Comparison of ENCODE assay signal across 1 cellular context in the genomic region with DNA sequence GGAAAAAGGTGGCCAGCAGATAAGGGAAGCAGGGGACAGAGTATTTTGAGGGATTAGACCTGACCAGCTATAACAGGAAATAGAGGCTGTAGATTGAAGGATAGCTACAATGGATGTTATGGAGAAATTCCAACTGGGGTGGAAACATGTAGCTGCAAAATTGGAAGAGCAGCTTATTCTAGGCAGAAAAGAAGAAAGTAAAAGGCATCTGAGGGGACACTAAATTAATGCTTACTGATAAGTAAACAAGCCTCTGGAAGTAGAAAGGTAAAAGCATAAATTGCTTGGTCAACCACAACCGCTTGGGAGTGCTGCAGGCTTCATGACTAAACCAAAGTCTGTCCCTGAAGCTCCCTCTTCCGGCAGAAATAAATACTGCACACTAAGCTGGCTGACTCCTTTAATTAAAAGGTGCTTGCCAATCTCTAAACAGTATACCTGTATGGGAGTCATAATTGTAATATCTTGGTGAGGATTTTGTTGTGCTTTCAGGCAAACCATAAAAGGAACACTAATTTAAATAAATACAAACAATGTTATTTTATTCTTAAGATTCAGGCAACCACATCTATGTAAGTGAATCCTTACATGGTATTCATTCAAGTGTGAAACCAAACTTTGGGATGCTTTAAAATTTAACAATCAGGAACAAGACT.
TF ChIP-seq lines count a peak whose summit lies in the region.

No MANE protein-coding gene starts in this region.

TF ChIP-seq in H1, 55 proteins besides CTCF, POLR2A, EP300 and RAD21 (continued from another document):
- TF ChIP-seq, protein P1, sequence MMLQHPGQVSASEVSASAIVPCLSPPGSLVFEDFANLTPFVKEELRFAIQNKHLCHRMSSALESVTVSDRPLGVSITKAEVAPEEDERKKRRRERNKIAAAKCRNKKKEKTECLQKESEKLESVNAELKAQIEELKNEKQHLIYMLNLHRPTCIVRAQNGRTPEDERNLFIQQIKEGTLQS (IDR thresholded peaks at IDR 0.05; ENCODE audit: insufficient read depth, low read depth, low read length) = peak; percentile 66; the same call in 1 of the 2 replicates
- TF ChIP-seq, protein P2, sequence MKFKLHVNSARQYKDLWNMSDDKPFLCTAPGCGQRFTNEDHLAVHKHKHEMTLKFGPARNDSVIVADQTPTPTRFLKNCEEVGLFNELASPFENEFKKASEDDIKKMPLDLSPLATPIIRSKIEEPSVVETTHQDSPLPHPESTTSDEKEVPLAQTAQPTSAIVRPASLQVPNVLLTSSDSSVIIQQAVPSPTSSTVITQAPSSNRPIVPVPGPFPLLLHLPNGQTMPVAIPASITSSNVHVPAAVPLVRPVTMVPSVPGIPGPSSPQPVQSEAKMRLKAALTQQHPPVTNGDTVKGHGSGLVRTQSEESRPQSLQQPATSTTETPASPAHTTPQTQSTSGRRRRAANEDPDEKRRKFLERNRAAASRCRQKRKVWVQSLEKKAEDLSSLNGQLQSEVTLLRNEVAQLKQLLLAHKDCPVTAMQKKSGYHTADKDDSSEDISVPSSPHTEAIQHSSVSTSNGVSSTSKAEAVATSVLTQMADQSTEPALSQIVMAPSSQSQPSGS (IDR thresholded peaks at IDR 0.05; ENCODE audit: low read length) = no peak
- TF ChIP-seq SP4 (IDR thresholded peaks at IDR 0.05; ENCODE audit: low read length) = no peak
- TF ChIP-seq CTBP2 (IDR thresholded peaks at IDR 0.05; ENCODE audit: borderline replicate concordance, insufficient read depth, insufficient read length, low read length) = no peak
- no peak for TF ChIP-seq NANOG (IDR thresholded peaks at IDR 0.05; ENCODE audit: insufficient read depth, low read depth, low read length, poor library complexity, severe bottlenecking)
- TF ChIP-seq MAFK (IDR thresholded peaks at IDR 0.05; ENCODE audit: low read depth, low read length) = peak; percentile 42; the same call in 1 of the 2 replicates
- TF ChIP-seq RNF2 (IDR thresholded peaks at IDR 0.05; ENCODE audit: borderline replicate concordance, low read depth, low read length, missing control alignments, poor library complexity, severe bottlenecking) = no peak
- no peak for TF ChIP-seq TCF12 (IDR thresholded peaks at IDR 0.05; ENCODE audit: low read depth, low read length)
- no peak for TF ChIP-seq YY1 (IDR thresholded peaks at IDR 0.05; ENCODE audit: low read depth, low read length)
